Comparison of ENCODE assay signal across 1 cellular context in the genomic region with DNA sequence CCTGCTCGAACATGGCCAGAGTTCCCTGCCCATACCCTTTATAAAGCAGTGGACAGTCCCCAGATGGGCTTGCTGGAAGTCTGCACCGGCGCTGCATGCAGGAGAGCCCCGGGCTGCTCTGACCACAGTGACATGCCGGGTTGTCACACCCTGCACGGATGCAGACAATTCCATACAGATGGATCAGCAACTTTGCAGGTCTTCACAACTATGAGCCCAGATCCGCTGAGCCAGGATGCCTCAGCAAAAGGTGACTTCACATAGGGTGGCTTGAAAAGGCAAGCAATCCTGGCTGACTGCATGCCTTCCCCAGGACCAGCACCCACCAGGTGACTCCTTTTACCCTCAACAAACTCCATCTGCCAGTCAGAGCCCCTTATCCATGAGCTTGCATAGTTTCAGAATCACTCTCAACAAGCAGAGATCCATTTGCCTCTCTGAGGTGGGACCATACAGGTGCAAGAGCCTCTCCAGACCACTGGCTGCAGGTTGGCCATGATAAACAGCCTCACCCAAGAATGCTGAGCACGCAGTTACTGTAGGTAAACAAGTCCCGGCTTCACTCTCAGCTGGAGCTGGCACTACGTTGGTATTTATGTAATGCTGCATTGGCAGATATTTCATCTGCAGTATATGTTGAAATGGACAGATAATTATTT.
TF ChIP-seq lines count a peak whose summit lies in the region.

No MANE protein-coding gene starts in this region.

TF ChIP-seq in SK-N-SH, 30 proteins besides CTCF, POLR2A, EP300 and RAD21:
- TF ChIP-seq, protein P1, sequence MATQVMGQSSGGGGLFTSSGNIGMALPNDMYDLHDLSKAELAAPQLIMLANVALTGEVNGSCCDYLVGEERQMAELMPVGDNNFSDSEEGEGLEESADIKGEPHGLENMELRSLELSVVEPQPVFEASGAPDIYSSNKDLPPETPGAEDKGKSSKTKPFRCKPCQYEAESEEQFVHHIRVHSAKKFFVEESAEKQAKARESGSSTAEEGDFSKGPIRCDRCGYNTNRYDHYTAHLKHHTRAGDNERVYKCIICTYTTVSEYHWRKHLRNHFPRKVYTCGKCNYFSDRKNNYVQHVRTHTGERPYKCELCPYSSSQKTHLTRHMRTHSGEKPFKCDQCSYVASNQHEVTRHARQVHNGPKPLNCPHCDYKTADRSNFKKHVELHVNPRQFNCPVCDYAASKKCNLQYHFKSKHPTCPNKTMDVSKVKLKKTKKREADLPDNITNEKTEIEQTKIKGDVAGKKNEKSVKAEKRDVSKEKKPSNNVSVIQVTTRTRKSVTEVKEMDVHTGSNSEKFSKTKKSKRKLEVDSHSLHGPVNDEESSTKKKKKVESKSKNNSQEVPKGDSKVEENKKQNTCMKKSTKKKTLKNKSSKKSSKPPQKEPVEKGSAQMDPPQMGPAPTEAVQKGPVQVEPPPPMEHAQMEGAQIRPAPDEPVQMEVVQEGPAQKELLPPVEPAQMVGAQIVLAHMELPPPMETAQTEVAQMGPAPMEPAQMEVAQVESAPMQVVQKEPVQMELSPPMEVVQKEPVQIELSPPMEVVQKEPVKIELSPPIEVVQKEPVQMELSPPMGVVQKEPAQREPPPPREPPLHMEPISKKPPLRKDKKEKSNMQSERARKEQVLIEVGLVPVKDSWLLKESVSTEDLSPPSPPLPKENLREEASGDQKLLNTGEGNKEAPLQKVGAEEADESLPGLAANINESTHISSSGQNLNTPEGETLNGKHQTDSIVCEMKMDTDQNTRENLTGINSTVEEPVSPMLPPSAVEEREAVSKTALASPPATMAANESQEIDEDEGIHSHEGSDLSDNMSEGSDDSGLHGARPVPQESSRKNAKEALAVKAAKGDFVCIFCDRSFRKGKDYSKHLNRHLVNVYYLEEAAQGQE (IDR thresholded peaks at IDR 0.05; ENCODE audit: low read depth, low read length): no peak
- TF ChIP-seq SMC3 (IDR thresholded peaks at IDR 0.05; ENCODE audit: low read depth, low read length) (no peak), JUND (IDR thresholded peaks at IDR 0.05) (no peak), MEF2A (IDR thresholded peaks at IDR 0.05; ENCODE audit: borderline replicate concordance, low read depth) (no peak), NRF1 (IDR thresholded peaks at IDR 0.05; ENCODE audit: low read depth, low read length) (no peak), FOXM1 (IDR thresholded peaks at IDR 0.05; ENCODE audit: low read depth) (no peak), CHD2 (IDR thresholded peaks at IDR 0.05; ENCODE audit: low read length, partially characterized antibody) (no peak), YY1 (IDR thresholded peaks at IDR 0.05; ENCODE audit: low read depth) (no peak), RXRA (IDR thresholded peaks at IDR 0.05; ENCODE audit: borderline replicate concordance, low read depth) (no peak), TAF1 (IDR thresholded peaks at IDR 0.05; ENCODE audit: borderline replicate concordance, low read depth, low read length) (no peak), TCF12 (IDR thresholded peaks at IDR 0.05) (no peak), RCOR1 (IDR thresholded peaks at IDR 0.05; ENCODE audit: low read length) (no peak), GATA2 (CRISPR knock-in tag; IDR thresholded peaks at IDR 0.05) (no peak), MXI1 (IDR thresholded peaks at IDR 0.05; ENCODE audit: low read depth, low read length) (no peak)
- TF ChIP-seq, protein P2, sequence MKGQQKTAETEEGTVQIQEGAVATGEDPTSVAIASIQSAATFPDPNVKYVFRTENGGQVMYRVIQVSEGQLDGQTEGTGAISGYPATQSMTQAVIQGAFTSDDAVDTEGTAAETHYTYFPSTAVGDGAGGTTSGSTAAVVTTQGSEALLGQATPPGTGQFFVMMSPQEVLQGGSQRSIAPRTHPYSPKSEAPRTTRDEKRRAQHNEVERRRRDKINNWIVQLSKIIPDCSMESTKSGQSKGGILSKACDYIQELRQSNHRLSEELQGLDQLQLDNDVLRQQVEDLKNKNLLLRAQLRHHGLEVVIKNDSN (IDR thresholded peaks at IDR 0.05; ENCODE audit: borderline replicate concordance, low read depth): no peak
- TF ChIP-seq, protein P3, sequence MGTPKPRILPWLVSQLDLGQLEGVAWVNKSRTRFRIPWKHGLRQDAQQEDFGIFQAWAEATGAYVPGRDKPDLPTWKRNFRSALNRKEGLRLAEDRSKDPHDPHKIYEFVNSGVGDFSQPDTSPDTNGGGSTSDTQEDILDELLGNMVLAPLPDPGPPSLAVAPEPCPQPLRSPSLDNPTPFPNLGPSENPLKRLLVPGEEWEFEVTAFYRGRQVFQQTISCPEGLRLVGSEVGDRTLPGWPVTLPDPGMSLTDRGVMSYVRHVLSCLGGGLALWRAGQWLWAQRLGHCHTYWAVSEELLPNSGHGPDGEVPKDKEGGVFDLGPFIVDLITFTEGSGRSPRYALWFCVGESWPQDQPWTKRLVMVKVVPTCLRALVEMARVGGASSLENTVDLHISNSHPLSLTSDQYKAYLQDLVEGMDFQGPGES (IDR thresholded peaks at IDR 0.05; ENCODE audit: low read depth, low read length): no peak
- TF ChIP-seq, protein P4, sequence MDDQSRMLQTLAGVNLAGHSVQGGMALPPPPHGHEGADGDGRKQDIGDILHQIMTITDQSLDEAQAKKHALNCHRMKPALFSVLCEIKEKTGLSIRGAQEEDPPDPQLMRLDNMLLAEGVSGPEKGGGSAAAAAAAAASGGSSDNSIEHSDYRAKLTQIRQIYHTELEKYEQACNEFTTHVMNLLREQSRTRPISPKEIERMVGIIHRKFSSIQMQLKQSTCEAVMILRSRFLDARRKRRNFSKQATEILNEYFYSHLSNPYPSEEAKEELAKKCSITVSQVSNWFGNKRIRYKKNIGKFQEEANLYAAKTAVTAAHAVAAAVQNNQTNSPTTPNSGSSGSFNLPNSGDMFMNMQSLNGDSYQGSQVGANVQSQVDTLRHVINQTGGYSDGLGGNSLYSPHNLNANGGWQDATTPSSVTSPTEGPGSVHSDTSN (IDR thresholded peaks at IDR 0.05): no peak
